13 cellular contexts compared by ENCODE assay signal in the genomic region with DNA sequence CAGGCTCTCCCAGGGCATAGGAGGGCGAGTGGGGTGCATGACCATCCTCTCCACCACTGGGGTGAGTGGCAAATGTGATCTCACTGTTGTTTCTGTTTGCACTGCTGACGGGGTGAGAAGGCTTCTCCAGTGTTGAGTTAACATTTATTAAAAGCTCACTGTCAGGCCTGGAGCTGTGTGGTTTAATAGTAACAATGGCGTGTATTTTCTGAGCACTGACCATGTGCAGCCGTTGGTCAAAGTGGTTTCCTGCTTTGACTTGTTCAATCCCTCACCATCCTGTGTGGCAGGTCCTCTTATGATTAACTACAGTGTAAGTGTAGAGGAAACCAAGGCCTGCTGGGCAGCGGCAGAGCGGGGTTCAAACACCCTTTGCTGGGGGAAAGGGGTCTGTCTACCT. TPM values are rescaled to one million over a fixed set of nuclear protein-coding genes. Genes with fewer than 3 reads are reported as not detected.
DNase-seq lines count a peak whose midpoint lies in the region; ATAC-seq and TF ChIP-seq lines count a peak whose summit lies in the region.
"Had no signal": no experiment of that assay in that cellular context is flagged by ENCODE, and none has a peak within 500 bp of the region (broad histone marks: within the 10 kb centered on the region; RNA-seq: fewer than 3 reads in every experiment).

No MANE protein-coding gene starts in this region.

- peaks cover 3% of the 10 kb centered on the region for H3K27me3 ChIP-seq in osteoblast (ENCODE audit: insufficient read depth, low read length)

- peak; percentile 39 for ATAC-seq in GM18870 (IDR thresholded peaks at IDR 0.05; ENCODE audit: unreplicated experiment)
- ATAC-seq in HG02759 (IDR thresholded peaks at IDR 0.05; ENCODE audit: unreplicated experiment), result peak; percentile 41
- no peak for ATAC-seq in GM19023 (IDR thresholded peaks at IDR 0.05; ENCODE audit: unreplicated experiment)
- ATAC-seq: stimulated activated naive CD8-positive, alpha-beta T cell treated with anti-CD3 and anti-CD28 coated beads, Interleukin-15, Interleukin-2, amounts not matched to agents 100 U/mL and 50 U/mL, for 24 hours had no signal

- H3K4me1 ChIP-seq in OCI-LY7 (ENCODE audit: insufficient read depth, low read length, poor library complexity, severe bottlenecking), result peaks cover 84% of the 10 kb centered on the region
- H3K4me1 ChIP-seq in osteoblast (ENCODE audit: insufficient read depth, low read length), result peaks cover 24% of the 10 kb centered on the region

- H3K79me2 ChIP-seq in OCI-LY7 (ENCODE audit: insufficient read depth, low read depth, low read length) (peaks cover 90% of the 10 kb centered on the region), osteoblast (ENCODE audit: insufficient read depth, low read length) (peaks cover 53% of the 10 kb centered on the region)

- intact Hi-C loops in OCI-LY7 (cut with micrococcal nuclease; ENCODE audit: unreplicated experiment), result loop anchor here (1.0 to 5.0 kb wide), 7 partner anchors 19 to 401 kb away; partner anchors contain the start of gene POLDIP3

- H3K9me2 ChIP-seq in OCI-LY7 (ENCODE audit: insufficient read depth, low read length), result no peaks in the 10 kb centered on the region

- H3K36me3 ChIP-seq in OCI-LY7 (ENCODE audit: insufficient read depth, low read length) (peaks cover 27% of the 10 kb centered on the region), osteoblast (ENCODE audit: insufficient read depth, low read length) (no peaks in the 10 kb centered on the region)

- DNase-seq in OCI-LY7 (ENCODE audit: low spot score) (peak; percentile 60), osteoblast (ENCODE audit: insufficient read length, low spot score, missing footprints) (peak; percentile 19), AG08396 (ENCODE audit: low spot score) (no peak), OCI-M2 (lab: John Stamatoyannopoulos, UW; ENCODE audit: unreplicated experiment) (no peak), NCI-H187 (lab: John Stamatoyannopoulos, UW) (no peak)
- DNase-seq: activated CD4-positive, CD25-positive, alpha-beta regulatory T cell treated with anti-CD3 and anti-CD28 coated beads, Interleukin-2, amount 50 U/mL, for 72 hours; activated naive CD4-positive, alpha-beta T cell treated with anti-CD3 and anti-CD28 coated beads for 36 hours; cortex of kidney; hypothalamus; stimulated activated naive CD8-positive, alpha-beta T cell treated with anti-CD3 and anti-CD28 coated beads, Interleukin-15, Interleukin-2, amounts not matched to agents 100 U/mL and 50 U/mL, for 24 hours had no signal

- H3K4me3 ChIP-seq in OCI-LY7 (ENCODE audit: low read depth, low read length, poor library complexity, severe bottlenecking) (peak overlapping the region; percentile 83), osteoblast (ENCODE audit: insufficient read depth, low read length) (no peak overlapping the region)

- H3K4me2 ChIP-seq in OCI-LY7 (ENCODE audit: low read length) (peak overlapping the region; percentile 98), osteoblast (ENCODE audit: insufficient read depth, low read length) (no peak overlapping the region)

- POLR2A ChIA-PET in OCI-LY7 (lab: Charles Lee), result interaction anchor here (2.5 kb wide), 1 partner anchor 62 kb away, joined by 12 read pairs; no protein-coding TSS in a partner anchor

- H4K20me1 ChIP-seq in OCI-LY7 (ENCODE audit: insufficient read depth, low read length) (no peaks in the 10 kb centered on the region; the same call in 1 of the 2 replicates), osteoblast (ENCODE audit: insufficient read depth, low read length) (peaks cover 7% of the 10 kb centered on the region)

- H3K27ac ChIP-seq in OCI-LY7 (ENCODE audit: low read depth, low read length, poor library complexity, severe bottlenecking), result peak overlapping the region; percentile 97
- H3K27ac ChIP-seq in osteoblast (ENCODE audit: low read depth, low read length), result no peak overlapping the region

- TF ChIP-seq CTCF in OCI-LY7 (conservative IDR thresholded peaks at IDR 0.05; ENCODE audit: low read length) (no peak), osteoblast (IDR thresholded peaks at IDR 0.05; ENCODE audit: extremely low read depth, low read depth, low read length) (no peak)

- BruUV-seq in OCI-LY7 (replicated peaks; lab: Mats Ljungman, UMichigan), result no TSS peak

- H3K9me3 ChIP-seq in OCI-LY7 (ENCODE audit: low read length), result peaks cover 2% of the 10 kb centered on the region
- H3K9me3 ChIP-seq in osteoblast (ENCODE audit: low read depth, low read length), result no peaks in the 10 kb centered on the region

- CTCF ChIA-PET in OCI-LY7 (lab: Charles Lee; ENCODE audit: unreplicated experiment), result no interaction called here

- H2AFZ ChIP-seq in OCI-LY7 (ENCODE audit: low read length) (no peak overlapping the region), osteoblast (ENCODE audit: low read length) (no peak overlapping the region)

RNA-seq across cellular contexts. Expression of gene A4GALT, which starts 4.4 kb away (rescaled TPM):
- total RNA-seq in OCI-LY7 (2014; rRNA removed; shearing (Covaris generic)), result 48.9 and 61.5 TPM in 2 replicates
- total RNA-seq in OCI-LY7 (2022) (40.5 and 56.0 TPM in 2 replicates), osteoblast (19.9 and 24.2 TPM in 2 replicates)
- total RNA-seq: activated naive CD4-positive, alpha-beta T cell treated with anti-CD3 and anti-CD28 coated beads for 36 hours had no signal

Comparison
In these comparisons a context has a peak if more than half of its experiments do, and no peak if none do; other contexts are left out.
1. DNase-seq: peak in OCI-LY7 (single experiment) and osteoblast (single experiment); none in AG08396 (single experiment), OCI-M2 (single experiment) and NCI-H187 (0 of 2).